In the genomic region with DNA sequence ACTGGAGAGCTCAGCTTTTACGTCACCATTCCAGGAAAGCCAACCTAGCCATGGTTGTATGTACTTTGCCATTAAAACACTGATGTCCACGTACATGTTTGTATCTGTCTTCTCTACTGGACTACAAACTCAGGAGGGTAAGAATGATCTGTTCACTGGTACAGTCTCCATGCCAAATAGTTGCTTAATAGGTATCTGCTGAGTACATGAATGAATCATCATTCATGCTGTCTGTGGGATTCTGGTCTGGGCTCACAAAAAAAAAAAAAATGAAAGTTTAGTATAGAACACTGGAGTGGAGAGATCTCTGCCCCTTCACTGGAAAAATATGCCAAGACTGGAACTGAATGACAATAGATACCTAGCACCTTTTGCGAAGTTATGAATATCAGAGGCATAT, we compare ENCODE assay signal across 15 cellular contexts.
DNase-seq lines count a peak whose midpoint lies in the region; ATAC-seq and TF ChIP-seq lines count a peak whose summit lies in the region.
"Had no signal": no experiment of that assay in that cellular context is flagged by ENCODE, and none has a peak within 500 bp of the region (broad histone marks: within the 10 kb centered on the region; RNA-seq: fewer than 3 reads in every experiment).

No MANE protein-coding gene starts in this region.

- H3K36me3 ChIP-seq in DND-41 (ENCODE audit: insufficient read depth, low read length) (no peaks in the 10 kb centered on the region), mesenchymal stem cell (ENCODE audit: control insufficient read depth in 1 of 2, insufficient read depth in 2 of 2, low read depth in 1 of 2, low read length in 2 of 2) (no peaks in the 10 kb centered on the region), BE2C (no peaks in the 10 kb centered on the region), A673 (ENCODE audit: insufficient read depth, low read length, poor library complexity, severe bottlenecking) (no peaks in the 10 kb centered on the region)
- H3K36me3 ChIP-seq: SJSA1 had no signal

- no peak overlapping the region for H2BK12ac ChIP-seq in mesenchymal stem cell (ENCODE audit: low read length in 2 of 2)

- TF ChIP-seq CTCF in DND-41 (IDR thresholded peaks at IDR 0.05; ENCODE audit: borderline replicate concordance, extremely low read depth, low read length, poor library complexity, severe bottlenecking): no peak
- no peak for TF ChIP-seq CTCF in astrocyte of the spinal cord (IDR thresholded peaks at IDR 0.05; ENCODE audit: low read depth, low read length)
- no peak for TF ChIP-seq CTCF in BE2C (IDR thresholded peaks at IDR 0.05; ENCODE audit: low read depth, low read length)
- TF ChIP-seq CTCF in A673 (conservative IDR thresholded peaks at IDR 0.05; ENCODE audit: low read depth, low read length): no peak

- no peak overlapping the region for H2BK5ac ChIP-seq in mesenchymal stem cell (ENCODE audit: low read depth, low read length, poor library complexity, severe bottlenecking)

- H2BK15ac ChIP-seq in mesenchymal stem cell (ENCODE audit: low read depth, poor library complexity, severe bottlenecking): no peak overlapping the region

- ATAC-seq in DND-41 (ENCODE audit: insufficient read depth, low read depth) (no peak; the same call in 2 of the 3 replicates), HG02973 (IDR thresholded peaks at IDR 0.05; ENCODE audit: unreplicated experiment) (no peak)

- H3K4me2 ChIP-seq in DND-41 (ENCODE audit: insufficient read depth, low read length) (no peak overlapping the region), mesenchymal stem cell (ENCODE audit: low read length, poor library complexity, severe bottlenecking) (no peak overlapping the region)

- DNase-seq in DND-41 (no peak), HT1080 (ENCODE audit: low read depth) (peak; percentile 83), astrocyte of the spinal cord (ENCODE audit: low read depth, low spot score) (peak; percentile 76), mesenchymal stem cell (peak; percentile 55), BE2C (no peak), A673 (ENCODE audit: low spot score) (no peak), NCI-H1436 treated with DMSO at 0.1 percent for 48 hours (lab: John Stamatoyannopoulos, UW) (no peak)
- DNase-seq: activated CD4-positive, alpha-beta T cell treated with anti-CD3 and anti-CD28 coated beads for 4 hours; activated naive CD4-positive, alpha-beta T cell treated with anti-CD3 and anti-CD28 coated beads, Interleukin-2, amount 10 ng/mL, durations not matched to agents 7 days and 5 days; DMS53; effector CD4-positive, alpha-beta T cell; KG1; stimulated activated naive CD4-positive, alpha-beta T cell had no signal

- H2BK120ac ChIP-seq in mesenchymal stem cell (ENCODE audit: low read depth, low read length): no peak overlapping the region

- H3K79me2 ChIP-seq in DND-41 (ENCODE audit: insufficient read depth, low read length): no peaks in the 10 kb centered on the region

- no TSS peak for BruUV-seq in A673 (replicated peaks; lab: Mats Ljungman, UMichigan)

- H3K27ac ChIP-seq in DND-41 (ENCODE audit: low read length) (0 out of 2 replicates have a peak overlapping the region, but pooled peaks have one; percentile 12), mesenchymal stem cell (ENCODE audit: low read length, poor library complexity, severe bottlenecking) (no peak overlapping the region), A673 (ENCODE audit: low read depth, low read length, poor library complexity, severe bottlenecking) (no peak overlapping the region)
- H3K27ac ChIP-seq: SJSA1 had no signal

- WGBS in mesenchymal stem cell: 100% methylated on average over 2 of the region's 3 CpGs

- H3K14ac ChIP-seq in mesenchymal stem cell (ENCODE audit: low read length in 2 of 2): no peak overlapping the region

- no peak overlapping the region for H3K23ac ChIP-seq in mesenchymal stem cell (ENCODE audit: low read length in 2 of 2)

- H3K27me3 ChIP-seq in DND-41 (ENCODE audit: insufficient read depth, low read length, poor library complexity) (no peaks in the 10 kb centered on the region), mesenchymal stem cell (ENCODE audit: control insufficient read depth in 1 of 2, insufficient read depth in 1 of 2, low read length in 2 of 2) (no peaks in the 10 kb centered on the region), BE2C (no peaks in the 10 kb centered on the region), A673 (replicated peaks; ENCODE audit: insufficient read depth, low read depth, low read length, poor library complexity) (no peaks in the 10 kb centered on the region)
- H3K27me3 ChIP-seq: SJSA1 had no signal

- H3K9ac ChIP-seq in DND-41 (ENCODE audit: low read depth, low read length): no peak overlapping the region
- H3K9ac ChIP-seq in mesenchymal stem cell (ENCODE audit: low read length): no peak overlapping the region

- H3K79me1 ChIP-seq in mesenchymal stem cell (replicated peaks; ENCODE audit: low read length, poor library complexity, severe bottlenecking): no peaks in the 10 kb centered on the region

- no peak overlapping the region for H4K8ac ChIP-seq in mesenchymal stem cell (ENCODE audit: low read length)

- CTCF ChIA-PET in A673 (lab: Charles Lee): no interaction called here

- H3K4me1 ChIP-seq in DND-41 (ENCODE audit: insufficient read depth, low read length) (peaks cover 16% of the 10 kb centered on the region), mesenchymal stem cell (ENCODE audit: control insufficient read depth, insufficient read depth, low read depth, low read length) (no peaks in the 10 kb centered on the region), BE2C (no peaks in the 10 kb centered on the region), A673 (ENCODE audit: insufficient read depth, low read length, poor library complexity, severe bottlenecking) (no peaks in the 10 kb centered on the region)
- H3K4me1 ChIP-seq: SJSA1 had no signal

- no peaks in the 10 kb centered on the region for H3K9me3 ChIP-seq in DND-41 (ENCODE audit: insufficient read depth, low read length, severe bottlenecking)
- no peaks in the 10 kb centered on the region for H3K9me3 ChIP-seq in mesenchymal stem cell (ENCODE audit: control insufficient read depth, low read length)
- no peaks in the 10 kb centered on the region for H3K9me3 ChIP-seq in BE2C
- no peaks in the 10 kb centered on the region for H3K9me3 ChIP-seq in A673 (ENCODE audit: low read depth, low read length, poor library complexity, severe bottlenecking)
- H3K9me3 ChIP-seq: SJSA1 had no signal

- POLR2A ChIA-PET in A673 (lab: Charles Lee; ENCODE audit: low non-redundant PET): no interaction called here

- H2AFZ ChIP-seq in DND-41 (ENCODE audit: low read depth, low read length): no peak overlapping the region
- H2AFZ ChIP-seq in mesenchymal stem cell (ENCODE audit: low read depth, low read length): no peak overlapping the region

- no peaks in the 10 kb centered on the region for H4K20me1 ChIP-seq in DND-41 (ENCODE audit: insufficient read depth, low read length)

- intact Hi-C loops in A673 (cut with micrococcal nuclease; ENCODE audit: unreplicated experiment): no loop called here

- no peak overlapping the region for H4K91ac ChIP-seq in mesenchymal stem cell (ENCODE audit: low read length)

- no peak overlapping the region for H2AK5ac ChIP-seq in mesenchymal stem cell (ENCODE audit: low read length, severe bottlenecking)

- no peak overlapping the region for H3K18ac ChIP-seq in mesenchymal stem cell (ENCODE audit: low read depth in 1 of 2, low read length in 2 of 2)

- in situ Hi-C loops in astrocyte of the spinal cord (cut with HindIII; ENCODE audit: low sequenced_read_pairs): no loop called here

- H3K4me3 ChIP-seq in DND-41 (ENCODE audit: low read depth in 1 of 2, low read length in 2 of 2) (no peak overlapping the region), astrocyte of the spinal cord (ENCODE audit: low read depth, low read length) (no peak overlapping the region), mesenchymal stem cell (ENCODE audit: insufficient read depth in 1 of 2, low read depth in 1 of 2, low read length in 2 of 2) (no peak overlapping the region), BE2C (ENCODE audit: low read depth, low read length) (no peak overlapping the region), A673 (ENCODE audit: low read depth, low read length, poor library complexity, severe bottlenecking) (no peak overlapping the region)
- H3K4me3 ChIP-seq: SJSA1 had no signal

- no peak overlapping the region for H3K4ac ChIP-seq in mesenchymal stem cell (ENCODE audit: low read depth in 1 of 2, low read length in 2 of 2)

Comparison
In these comparisons a context has a peak if more than half of its experiments do, and no peak if none do; other contexts are left out.
1. DNase-seq: peak in HT1080 (single experiment), astrocyte of the spinal cord (single experiment) and mesenchymal stem cell (single experiment); none in DND-41 (single experiment), BE2C (single experiment), A673 (single experiment) and NCI-H1436 treated with DMSO at 0.1 percent for 48 hours (single experiment).